In genomic region chrX:55007633-55008032, GRCh38 we compare ENCODE assay signal across 13 cellular contexts. TPM values are rescaled to one million over a fixed set of nuclear protein-coding genes. Genes with fewer than 3 reads are reported as not detected.
DNase-seq lines count a peak whose midpoint lies in the region; ATAC-seq and TF ChIP-seq lines count a peak whose summit lies in the region.
"Had no signal": no experiment of that assay in that cellular context is flagged by ENCODE, and none has a peak within 500 bp of the region (broad histone marks: within the 10 kb centered on the region; RNA-seq: fewer than 3 reads in every experiment).

No MANE protein-coding gene starts in this region.

- H3K27ac ChIP-seq in Peyer's patch: peak overlapping the region in 3 of 4 donors; percentile 53 to 85 (median 76)
- peak overlapping the region in 5 of 59 donors; percentile 9 to 51 (median 23) for H3K27ac ChIP-seq in dorsolateral prefrontal cortex
- H3K27ac ChIP-seq: esophagus muscularis mucosa had no signal

- H3K4me3 ChIP-seq in Peyer's patch (no peak overlapping the region), mucosa of descending colon (no peak overlapping the region), dorsolateral prefrontal cortex (no peak overlapping the region)
- H3K4me3 ChIP-seq: BLaER1 treated with 17β-estradiol and CSF1 and Interleukin-3, amounts not matched to agents 10 nM and 100 nM; esophagus muscularis mucosa had no signal

- H3K36me3 ChIP-seq in Peyer's patch (peaks cover 0 to 20% (median 0%) of the 10 kb centered on the region in 3 donors), mucosa of descending colon (ENCODE audit: low read depth) (no peaks in the 10 kb centered on the region)

- intact Hi-C loops in mucosa of descending colon (cut with DNase I, micrococcal nuclease): no loop called here
- intact Hi-C loops in dorsolateral prefrontal cortex (cut with DNase I): loop anchor here in 1 of 2 donors (10.0 kb wide), 2 partner anchors 157 to 203 kb away; partner anchors contain the start of gene MAGED2

- DNase-seq in AG08396 (ENCODE audit: low spot score) (peak; percentile 42), Peyer's patch (peak in 2 of 3 donors; percentile 53 to 67), mucosa of descending colon (peak in 2 of 3 donors; percentile 55 to 78), GM19240 (ENCODE audit: insufficient read length, low spot score) (no peak), COLO829 (ENCODE audit: low spot score) (no peak), dorsolateral prefrontal cortex (no peak)
- DNase-seq in central memory CD4-positive, alpha-beta T cell: no peak
- DNase-seq: activated T-cell treated with anti-CD3 and anti-CD28 coated beads, Interleukin-2, amount 50 U/mL, for 24 hours; NCI-H526 treated with DMSO at 0.1 percent for 48 hours had no signal

- peaks cover 0 to 3% (median 0%) of the 10 kb centered on the region in 4 donors for H3K4me1 ChIP-seq in Peyer's patch
- peaks cover 13% of the 10 kb centered on the region for H3K4me1 ChIP-seq in mucosa of descending colon (ENCODE audit: low read depth)

- no peak for TF ChIP-seq CTCF in Peyer's patch (IDR thresholded peaks at IDR 0.05)
- no peak for TF ChIP-seq CTCF in mucosa of descending colon (IDR thresholded peaks at IDR 0.05)
- TF ChIP-seq CTCF in dorsolateral prefrontal cortex (IDR thresholded peaks at IDR 0.05 in 54 of 56, conservative IDR thresholded peaks at IDR 0.05 in 2 of 56; ENCODE audit: low read depth in 1 of 56, partially characterized antibody in 56 of 56): no peak

- no peak for TF ChIP-seq POLR2A in Peyer's patch (IDR thresholded peaks at IDR 0.05)

- H3K27me3 ChIP-seq in Peyer's patch (no peaks in the 10 kb centered on the region), dorsolateral prefrontal cortex (peaks cover 0 to 83% (median 16%) of the 10 kb centered on the region in 45 donors)
- H3K27me3 ChIP-seq: esophagus muscularis mucosa had no signal

- ATAC-seq in esophagus mucosa: peak; percentile 78
- ATAC-seq in mucosa of descending colon: peak; percentile 96

- H3K9me3 ChIP-seq in Peyer's patch: no peaks in the 10 kb centered on the region
- H3K9me3 ChIP-seq in mucosa of descending colon: no peaks in the 10 kb centered on the region
- H3K9me3 ChIP-seq: BLaER1 treated with 17β-estradiol and CSF1 and Interleukin-3, amounts not matched to agents 10 nM and 100 nM; esophagus muscularis mucosa had no signal

RNA-seq across cellular contexts. Expression of gene APEX2, which starts 7.5 kb away (rescaled TPM):
- total RNA-seq in Peyer's patch (10 to 100 TPM; 12.4 to 17.8 (median 15.7) TPM), esophagus mucosa (16.3 TPM), mucosa of descending colon (10 to 100 TPM; 12.5 to 20.5 (median 18.2) TPM), dorsolateral prefrontal cortex (10 to 100 TPM in 1 of 120 experiments, 1 to 10 TPM in 119; 4.2 to 12.0 (median 6.3) TPM)

RNA-seq across cellular contexts. Expression of gene PFKFB1, which starts 13.6 kb away (rescaled TPM):
- total RNA-seq in Peyer's patch (not detected), esophagus mucosa (0.36 TPM), mucosa of descending colon (under 1 TPM in 2 of 3 donors, not detected in 1; 0.19 to 0.29 TPM), dorsolateral prefrontal cortex (1 to 10 TPM in 9 of 120 experiments, under 1 TPM in 84, not detected in 27; 0.22 to 1.6 (median 0.56) TPM)

RNA-seq across cellular contexts. Expression of gene ALAS2, which starts 23.1 kb away (rescaled TPM):
- total RNA-seq in Peyer's patch (not detected), esophagus mucosa (not detected), mucosa of descending colon (not detected), dorsolateral prefrontal cortex (1 to 10 TPM in 76 of 120 experiments, under 1 TPM in 19, not detected in 25; 0.26 to 9.4 (median 2.5) TPM)
- total RNA-seq: T-helper 2 cell treated with Interferon-gamma antibody and Interleukin-4, amounts not matched to agents 100 ng/mL and 5 ng/mL, for 36 hours had no signal

Comparison
In these comparisons a context has a peak if more than half of its experiments do, and no peak if none do; other contexts are left out.
1. DNase-seq: peak in AG08396 (single experiment), Peyer's patch (2 of 3) and mucosa of descending colon (2 of 3); none in GM19240 (single experiment), central memory CD4-positive, alpha-beta T cell (single experiment), COLO829 (single experiment) and dorsolateral prefrontal cortex (0 of 10).